8 cellular contexts compared by ENCODE assay signal in genomic region chr16:18969050-18969854, GRCh38. TPM values are rescaled to one million over a fixed set of nuclear protein-coding genes. Genes with fewer than 3 reads are reported as not detected.
A peak's percentile ranks its signal among the peaks of the same experiment; 100 is the strongest.
DNase-seq lines count a peak whose midpoint lies in the region; ATAC-seq and TF ChIP-seq lines count a peak whose summit lies in the region.

No MANE protein-coding gene starts in this region.

- intact Hi-C loops in lower lobe of right lung (cut with DNase I): no loop called here

- H3K9me3 ChIP-seq in HEK293 (ENCODE audit: control insufficient read depth, insufficient read depth, low read depth, low read length): no peaks in the 10 kb centered on the region
- H3K9me3 ChIP-seq in lower lobe of right lung: no peaks in the 10 kb centered on the region

- CTCF ChIA-PET in HEK293 (lab: Yijun Ruan, JAX): interaction anchor here (0.5 to 2.8 kb wide), 27 partner anchors 10 to 412 kb away, joined by 3 to 14 read pairs (median 3); no protein-coding TSS in a partner anchor

- ATAC-seq in lower lobe of right lung: peak; percentile 95
- ATAC-seq in GM19328 (IDR thresholded peaks at IDR 0.05; ENCODE audit: unreplicated experiment): no peak

- POLR2A ChIA-PET in HEK293 (lab: Yijun Ruan, JAX): interaction anchor here (1.3 kb wide), 1 partner anchor 168 kb away, joined by 6 read pairs; the partner anchor contains the start of gene ARL6IP1

- H3K27me3 ChIP-seq in lower lobe of right lung (ENCODE audit: low read depth): no peaks in the 10 kb centered on the region

- H3K36me3 ChIP-seq in HEK293 (ENCODE audit: control insufficient read depth in 2 of 2, insufficient read depth in 1 of 2, low read length in 2 of 2) (no peaks in the 10 kb centered on the region), lower lobe of right lung (no peaks in the 10 kb centered on the region)

- H3K4me3 ChIP-seq in HEK293 (ENCODE audit: low read depth, low read length) (peak overlapping the region; percentile 9; the same call in 1 of the 2 replicates), lower lobe of right lung (peak overlapping the region; percentile 44)

- H3K27ac ChIP-seq in HEK293 (ENCODE audit: extremely low read depth, low read depth, low read length) (no peak overlapping the region), lower lobe of right lung (no peak overlapping the region)

- H3K4me1 ChIP-seq in HEK293 (ENCODE audit: control insufficient read depth, insufficient read depth, low read length): no peaks in the 10 kb centered on the region
- H3K4me1 ChIP-seq in lower lobe of right lung: peaks cover 7% of the 10 kb centered on the region

- DNase-seq in Ammon's horn (ENCODE audit: low spot score): peak; percentile 93
- peak; percentile 92 for DNase-seq in NCI-H510A treated with DMSO at 0.1 percent for 48 hours (lab: John Stamatoyannopoulos, UW)
- DNase-seq in activated CD4-positive, alpha-beta T cell treated with anti-CD3 and anti-CD28 coated beads, Interleukin-2, amount 50 U/mL, for 24 hours (ENCODE audit: low read depth in 1 of 2, low spot score in 1 of 2): peak; percentile 68 to 71
- peak; percentile 87 for DNase-seq in dermis blood vessel endothelial cell
- DNase-seq in lower lobe of right lung: peak; percentile 86
- peak; percentile 65 to 81 for DNase-seq in stimulated activated CD4-positive, alpha-beta T cell treated with anti-CD3 and anti-CD28 coated beads, Interleukin-4, amount 100 ng/mL, for 48 hours (ENCODE audit: low read depth in 2 of 2)

- TF ChIP-seq CTCF in HEK293 (tag by site-specific recombination; IDR thresholded peaks at IDR 0.05) (peak; percentile 71), lower lobe of right lung (IDR thresholded peaks at IDR 0.05) (peak; percentile 95)

TF ChIP-seq in HEK293, 187 proteins besides CTCF, POLR2A, EP300 and RAD21 (continues in another document):
- TF ChIP-seq KLF8 (tag by site-specific recombination; IDR thresholded peaks at IDR 0.05): no peak
- TF ChIP-seq ZNF629 (tag by site-specific recombination; IDR thresholded peaks at IDR 0.05): peak; percentile 51; the same call in 1 of the 2 replicates
- no peak; the same call in 1 of the 2 replicates for TF ChIP-seq GLI2 (tag by site-specific recombination; IDR thresholded peaks at IDR 0.05; ENCODE audit: borderline replicate concordance, low read depth)
- TF ChIP-seq ZSCAN30 (tag by site-specific recombination; IDR thresholded peaks at IDR 0.05): peak; percentile 79
- TF ChIP-seq ZNF133 (tag by site-specific recombination; IDR thresholded peaks at IDR 0.05): no peak
- TF ChIP-seq ZNF341 (tag by site-specific recombination; IDR thresholded peaks at IDR 0.05; ENCODE audit: low read depth): no peak
- peak; percentile 62; the same call in 1 of the 2 replicates for TF ChIP-seq ZNF660 (tag by site-specific recombination; IDR thresholded peaks at IDR 0.05)
- TF ChIP-seq ZNF138 (tag by site-specific recombination; IDR thresholded peaks at IDR 0.05; ENCODE audit: borderline replicate concordance): no peak
- TF ChIP-seq ZNF555 (tag by site-specific recombination; conservative IDR thresholded peaks at IDR 0.05): no peak
- no peak for TF ChIP-seq ZNF221 (tag by site-specific recombination; IDR thresholded peaks at IDR 0.05; ENCODE audit: borderline replicate concordance)
- no peak for TF ChIP-seq ZNF488 (tag by site-specific recombination; IDR thresholded peaks at IDR 0.05)
- TF ChIP-seq TSHZ1 (tag by site-specific recombination; IDR thresholded peaks at IDR 0.05; ENCODE audit: borderline replicate concordance): no peak
- no peak for TF ChIP-seq ZNF571 (tag by site-specific recombination; IDR thresholded peaks at IDR 0.05)
- peak; percentile 59; the same call in 1 of the 2 replicates for TF ChIP-seq FEZF1 (tag by site-specific recombination; IDR thresholded peaks at IDR 0.05)
- TF ChIP-seq ZNF670 (tag by site-specific recombination; IDR thresholded peaks at IDR 0.05; ENCODE audit: low read depth): no peak
- TF ChIP-seq EGR2 (tag by site-specific recombination; IDR thresholded peaks at IDR 0.05; ENCODE audit: low read depth): no peak
- TF ChIP-seq ZSCAN16 (tag by site-specific recombination; IDR thresholded peaks at IDR 0.05): no peak
- TF ChIP-seq ZNF391 (tag by site-specific recombination; IDR thresholded peaks at IDR 0.05; ENCODE audit: borderline replicate concordance, low read depth): peak; percentile 38; the same call in 1 of the 2 replicates
- TF ChIP-seq ZBTB44 (tag by site-specific recombination; IDR thresholded peaks at IDR 0.05): peak; percentile 81
- TF ChIP-seq ZNF19 (tag by site-specific recombination; IDR thresholded peaks at IDR 0.05; ENCODE audit: low read depth): no peak
- no peak for TF ChIP-seq ZNF76 (tag by site-specific recombination; IDR thresholded peaks at IDR 0.05; ENCODE audit: borderline replicate concordance, low read depth)
- TF ChIP-seq TCF7L2 (IDR thresholded peaks at IDR 0.05; ENCODE audit: borderline replicate concordance, low read depth, low read length): peak; percentile 20; the same call in 1 of the 2 replicates
- no peak for TF ChIP-seq ZNF155 (tag by site-specific recombination; IDR thresholded peaks at IDR 0.05)
- TF ChIP-seq ZNF362 (tag by site-specific recombination; IDR thresholded peaks at IDR 0.05): 0 out of 2 replicates have a peak, but pooled peaks have one; percentile 47
- TF ChIP-seq SP7 (tag by site-specific recombination; IDR thresholded peaks at IDR 0.05): peak; percentile 74

RNA-seq across cellular contexts. Expression of gene TMC7, which starts 14.5 kb away (rescaled TPM):
- total RNA-seq in dermis blood vessel endothelial cell (4.4 and 6.5 TPM in 2 replicates), lower lobe of right lung (3.3 TPM)

RNA-seq across cellular contexts. Expression of gene SMG1, which starts 43.0 kb away (rescaled TPM):
- total RNA-seq in dermis blood vessel endothelial cell (85.4 and 87.0 TPM in 2 replicates), lower lobe of right lung (89.0 TPM)
